21 cellular contexts compared by ENCODE assay signal in the genomic region with DNA sequence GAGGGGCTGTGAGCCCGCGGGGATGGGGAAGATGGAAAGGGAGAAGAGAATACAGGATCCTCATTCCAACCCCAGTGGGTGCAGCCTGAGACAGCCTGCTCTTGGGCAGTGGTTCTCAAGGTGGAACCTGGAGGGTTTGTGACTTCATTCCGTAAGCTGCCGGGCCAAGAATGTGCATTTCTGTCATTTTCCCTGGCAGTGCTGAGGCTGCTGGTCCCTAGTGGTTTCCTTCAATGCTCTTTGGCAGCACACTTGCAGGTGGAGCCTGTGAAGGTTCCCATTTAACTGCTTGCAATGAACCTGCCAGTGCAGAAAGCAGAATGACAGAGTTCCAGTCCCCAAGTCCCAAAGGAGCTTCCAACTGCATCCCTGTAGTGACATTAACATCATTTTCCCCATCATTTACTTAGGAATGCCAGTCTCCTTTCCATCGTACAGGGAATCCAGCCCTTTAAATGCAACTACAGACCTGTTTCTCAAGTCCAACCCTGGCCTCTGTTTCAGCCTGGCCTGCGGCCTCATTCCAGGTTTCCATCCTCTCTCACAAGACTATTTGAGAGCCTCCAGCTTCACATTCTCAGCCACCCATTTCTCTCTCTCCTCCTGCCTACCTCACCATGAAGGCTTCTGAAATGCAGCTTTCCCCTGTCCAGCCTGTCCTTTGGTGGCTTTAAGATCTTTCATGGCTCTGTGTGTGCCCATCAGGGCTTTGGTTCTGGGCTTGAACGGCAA.
"Had no signal": no experiment of that assay in that cellular context is flagged by ENCODE, and none has a peak within 500 bp of the region (broad histone marks: within the 10 kb centered on the region; RNA-seq: fewer than 3 reads in every experiment).

No MANE protein-coding gene starts in this region.

- H3K4me1 ChIP-seq: colonic mucosa, gastroesophageal sphincter, psoas muscle, tibial artery, upper lobe of right lung, vagina had no signal

- H3K9me3 ChIP-seq: colonic mucosa, gastroesophageal sphincter, psoas muscle, tibial artery, upper lobe of right lung, vagina had no signal

- H3K27ac ChIP-seq: colonic mucosa, esophagus squamous epithelium, gastroesophageal sphincter, psoas muscle, skin epidermis, tibial artery, upper lobe of right lung, vagina had no signal

- H3K4me3 ChIP-seq: colonic mucosa, esophagus squamous epithelium, gastroesophageal sphincter, lung, psoas muscle, skin epidermis, tibial artery, upper lobe of right lung, vagina had no signal

- ATAC-seq: gastroesophageal sphincter; left cardiac atrium; left ventricle myocardium superior; naive thymus-derived CD4-positive, alpha-beta T cell; psoas muscle; sciatic nerve; upper lobe of right lung had no signal

- DNase-seq: colonic mucosa; dermis blood vessel endothelial cell; esophagus squamous epithelium; foreskin fibroblast; glutamatergic neuron; kidney; left cardiac atrium; left ventricle myocardium superior; mesenchymal stem cell; naive thymus-derived CD4-positive, alpha-beta T cell; psoas muscle; stimulated activated CD4-positive, alpha-beta T cell treated with anti-CD3 and anti-CD28 coated beads, Interleukin-2, amount 100 ng/mL, for 24 hours; stimulated activated CD4-positive, alpha-beta T cell treated with anti-CD3 and anti-CD28 coated beads, Interleukin-4, amount 100 ng/mL, for 4 hours; stimulated activated naive CD4-positive, alpha-beta T cell; tibial artery; upper lobe of right lung had no signal

- H3K36me3 ChIP-seq: colonic mucosa, esophagus squamous epithelium, gastroesophageal sphincter, tibial artery, upper lobe of right lung, vagina had no signal

- H3K27me3 ChIP-seq: colonic mucosa, esophagus squamous epithelium, gastroesophageal sphincter, tibial artery, upper lobe of right lung, vagina had no signal
